ENCODE assay signal across 8 cellular contexts in the genomic region with DNA sequence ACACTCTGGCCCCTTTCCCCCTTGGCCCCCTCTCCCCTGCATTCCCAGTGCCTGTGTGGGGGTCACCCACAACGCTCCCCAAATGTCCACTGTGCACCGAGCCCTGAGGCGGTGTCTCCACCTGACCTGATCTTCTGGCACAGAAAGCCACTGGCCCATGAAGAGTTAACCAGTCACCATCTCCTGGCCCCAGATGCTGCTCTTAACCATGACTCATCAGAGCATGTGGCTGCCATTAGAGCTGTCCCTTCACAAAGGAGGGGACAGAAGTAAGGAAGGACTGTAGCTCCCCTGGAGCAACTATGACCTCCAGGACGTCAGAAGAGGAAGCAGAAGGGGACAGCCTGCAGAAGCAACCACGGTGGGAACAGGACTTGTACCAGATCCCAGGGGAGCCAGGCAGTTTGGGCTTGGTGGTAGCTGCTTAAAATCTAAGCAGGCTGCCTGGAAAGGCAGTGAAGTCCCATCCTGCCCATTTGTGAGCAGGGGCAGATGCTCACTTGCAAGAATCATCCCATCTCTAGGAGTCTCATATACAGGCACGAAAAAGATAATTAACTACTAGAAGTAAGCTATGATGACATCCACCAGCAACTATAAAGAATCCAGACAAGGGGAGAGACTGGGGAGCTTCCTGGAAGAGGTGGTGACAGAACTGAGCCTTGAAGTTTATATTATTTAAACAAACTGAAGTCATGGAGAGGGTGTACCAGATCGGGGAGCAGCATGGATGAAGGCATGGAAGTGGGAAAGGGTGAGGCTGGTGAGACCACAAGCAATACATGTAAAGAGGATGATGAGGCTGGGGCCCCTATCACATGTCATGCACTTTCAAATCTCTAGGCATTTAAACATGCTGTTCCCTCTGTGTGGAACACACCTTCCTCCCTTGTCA. TPM values are rescaled to one million over a fixed set of nuclear protein-coding genes. Genes with fewer than 3 reads are reported as not detected.
DNase-seq lines count a peak whose midpoint lies in the region; ATAC-seq and TF ChIP-seq lines count a peak whose summit lies in the region.

No MANE protein-coding gene starts in this region.

- H3K36me3 ChIP-seq in left lung: no peaks in the 10 kb centered on the region

- H3K4me1 Mint-ChIP-seq in activated CD4-positive, alpha-beta T cell treated with anti-CD3 and anti-CD28 coated beads, Interleukin-2, amount 10 ng/mL, durations not matched to agents 7 days and 5 days: peaks cover 6% of the 10 kb centered on the region
- H3K4me1 Mint-ChIP-seq in chondrocyte (ENCODE audit: low read depth): peaks cover 34% of the 10 kb centered on the region

- H3K9me3 ChIP-seq in left lung: no peaks in the 10 kb centered on the region

- peak overlapping the region in 1 of 2 donors; percentile 43 for H3K4me3 ChIP-seq in left lung

- H3K27ac Mint-ChIP-seq in activated CD4-positive, alpha-beta T cell treated with anti-CD3 and anti-CD28 coated beads, Interleukin-2, amount 10 ng/mL, durations not matched to agents 7 days and 5 days: no peak overlapping the region
- H3K27ac Mint-ChIP-seq in chondrocyte (ENCODE audit: unreplicated experiment): peak overlapping the region; percentile 89

- CTCF ChIA-PET in activated CD4-positive, alpha-beta T cell treated with anti-CD3 and anti-CD28 coated beads, Interleukin-2, amount 10 ng/mL, durations not matched to agents 7 days and 5 days (lab: Charles Lee): interaction anchor here (0.6 to 1.0 kb wide), 3 partner anchors 11 to 66 kb away, joined by 3 read pairs; no protein-coding TSS in a partner anchor

- POLR2A ChIA-PET in activated CD4-positive, alpha-beta T cell treated with anti-CD3 and anti-CD28 coated beads, Interleukin-2, amount 10 ng/mL, durations not matched to agents 7 days and 5 days (lab: Charles Lee): no interaction called here

- H3K27me3 ChIP-seq in left lung: peaks cover 0 to 31% of the 10 kb centered on the region in 2 donors

- peak overlapping the region in 1 of 2 donors; percentile 45 for H3K27ac ChIP-seq in left lung

- DNase-seq in activated CD4-positive, alpha-beta T cell treated with anti-CD3 and anti-CD28 coated beads, Interleukin-2, amount 10 ng/mL, durations not matched to agents 7 days and 5 days: no peak
- no peak for DNase-seq in activated CD4-positive, alpha-beta T cell treated with anti-CD3 and anti-CD28 coated beads for 48 hours
- DNase-seq in NOMO-1 treated with dmso at 0.1 percent for 144 hours (lab: John Stamatoyannopoulos, UW; ENCODE audit: unreplicated experiment) (peak; percentile 70), chondrocyte (ENCODE audit: low spot score) (peak; percentile 63), left lung (peak in 1 of 2 donors; percentile 58)

- ATAC-seq in HG02678 (IDR thresholded peaks at IDR 0.05; ENCODE audit: unreplicated experiment): peak; percentile 51
- peak; percentile 62 for ATAC-seq in left lung
- ATAC-seq in HG03025 (IDR thresholded peaks at IDR 0.05; ENCODE audit: low FRiP score, unreplicated experiment): no peak
- no peak for ATAC-seq in GM18873 (IDR thresholded peaks at IDR 0.05; ENCODE audit: low FRiP score, unreplicated experiment)

- no peaks in the 10 kb centered on the region for H3K36me3 Mint-ChIP-seq in activated CD4-positive, alpha-beta T cell treated with anti-CD3 and anti-CD28 coated beads, Interleukin-2, amount 10 ng/mL, durations not matched to agents 7 days and 5 days (ENCODE audit: low read depth)
- H3K36me3 Mint-ChIP-seq in chondrocyte (ENCODE audit: low read depth): no peaks in the 10 kb centered on the region

- H3K4me1 ChIP-seq in left lung: peaks cover 4 to 13% of the 10 kb centered on the region in 2 donors

- peaks cover 34% of the 10 kb centered on the region for H3K27me3 Mint-ChIP-seq in activated CD4-positive, alpha-beta T cell treated with anti-CD3 and anti-CD28 coated beads, Interleukin-2, amount 10 ng/mL, durations not matched to agents 7 days and 5 days
- H3K27me3 Mint-ChIP-seq in chondrocyte (ENCODE audit: low read depth): no peaks in the 10 kb centered on the region

- H3K9me3 Mint-ChIP-seq in activated CD4-positive, alpha-beta T cell treated with anti-CD3 and anti-CD28 coated beads, Interleukin-2, amount 10 ng/mL, durations not matched to agents 7 days and 5 days: no peaks in the 10 kb centered on the region
- H3K9me3 Mint-ChIP-seq in chondrocyte (ENCODE audit: low read depth): no peaks in the 10 kb centered on the region

- peak overlapping the region; percentile 46 for H3K4me3 Mint-ChIP-seq in activated CD4-positive, alpha-beta T cell treated with anti-CD3 and anti-CD28 coated beads, Interleukin-2, amount 10 ng/mL, durations not matched to agents 7 days and 5 days
- H3K4me3 Mint-ChIP-seq in chondrocyte (ENCODE audit: unreplicated experiment): peak overlapping the region; percentile 76

- no peak for TF ChIP-seq CTCF in chondrocyte (IDR thresholded peaks at IDR 0.05)
- no peak for TF ChIP-seq CTCF in left lung (IDR thresholded peaks at IDR 0.05)

- intact Hi-C loops in left lung (cut with DNase I): no loop called here

RNA-seq across cellular contexts. Expression of a gene that starts 1.1 kb away (rescaled TPM):
- total RNA-seq in activated CD4-positive, alpha-beta T cell treated with anti-CD3 and anti-CD28 coated beads, Interleukin-2, amount 10 ng/mL, durations not matched to agents 7 days and 5 days: not detected
- 1.4 to 4.0 TPM (median 2.3 TPM) in 3 replicates for total RNA-seq in chondrocyte
- 10 to 100 TPM; 40.8 to 44.6 TPM for total RNA-seq in left lung

Comparison
In these comparisons a context has a peak if more than half of its experiments do, and no peak if none do; other contexts are left out.
1. DNase-seq: peak in NOMO-1 treated with dmso at 0.1 percent for 144 hours (single experiment) and chondrocyte (single experiment); none in activated CD4-positive, alpha-beta T cell treated with anti-CD3 and anti-CD28 coated beads, Interleukin-2, amount 10 ng/mL, durations not matched to agents 7 days and 5 days (single experiment) and activated CD4-positive, alpha-beta T cell treated with anti-CD3 and anti-CD28 coated beads for 48 hours (single experiment).
2. ATAC-seq: peak in HG02678 (single experiment) and left lung (single experiment); none in HG03025 (single experiment) and GM18873 (single experiment).